Comparison of ENCODE assay signal across 1 cellular context in genomic region chr19:1046117-1046626, GRCh38.
A peak's percentile ranks its signal among the peaks of the same experiment; 100 is the strongest.
TF ChIP-seq lines count a peak whose summit lies in the region.

No MANE protein-coding gene starts in this region.

TF ChIP-seq in HepG2, 621 proteins besides CTCF, POLR2A, EP300 and RAD21 (continued from another document and continues in another):
- TF ChIP-seq FOXP4 (CRISPR knock-in tag; IDR thresholded peaks at IDR 0.05) = 0 out of 2 replicates have a peak, but pooled peaks have one; percentile 26
- no peak for TF ChIP-seq JDP2 (CRISPR knock-in tag; IDR thresholded peaks at IDR 0.05; ENCODE audit: borderline replicate concordance)
- TF ChIP-seq TOPORS (CRISPR knock-in tag; IDR thresholded peaks at IDR 0.05) = no peak
- TF ChIP-seq HNF1B (CRISPR knock-in tag; IDR thresholded peaks at IDR 0.05) = peak; percentile 80
- peak; percentile 67 for TF ChIP-seq MED1 (CRISPR knock-in tag; IDR thresholded peaks at IDR 0.05)
- no peak for TF ChIP-seq DMAP1 (CRISPR knock-in tag; IDR thresholded peaks at IDR 0.05)
- TF ChIP-seq TSC22D2 (CRISPR knock-in tag; IDR thresholded peaks at IDR 0.05; ENCODE audit: borderline replicate concordance) = no peak
- TF ChIP-seq ZNF232 (CRISPR knock-in tag; IDR thresholded peaks at IDR 0.05; ENCODE audit: borderline replicate concordance) = 0 out of 2 replicates have a peak, but pooled peaks have one; percentile 66
- TF ChIP-seq PBX3 (CRISPR knock-in tag; IDR thresholded peaks at IDR 0.05; ENCODE audit: borderline replicate concordance) = peak; percentile 40; the same call in 1 of the 2 replicates
- TF ChIP-seq ADNP (CRISPR knock-in tag; IDR thresholded peaks at IDR 0.05) = no peak
- TF ChIP-seq NFIC (IDR thresholded peaks at IDR 0.05; ENCODE audit: low read length) = no peak
- peak; percentile 95 for TF ChIP-seq TFDP1 (CRISPR knock-in tag; IDR thresholded peaks at IDR 0.05; ENCODE audit: borderline replicate concordance)
- 0 out of 2 replicates have a peak, but pooled peaks have one; percentile 32 for TF ChIP-seq PHF21A (CRISPR knock-in tag; IDR thresholded peaks at IDR 0.05)
- peak; percentile 83; the same call in 1 of the 2 replicates for TF ChIP-seq ZNF605 (CRISPR knock-in tag; IDR thresholded peaks at IDR 0.05)
- no peak for TF ChIP-seq EZH2 (conservative IDR thresholded peaks at IDR 0.05; ENCODE audit: low read depth, low read length)
- TF ChIP-seq ARID4A (CRISPR knock-in tag; IDR thresholded peaks at IDR 0.05; ENCODE audit: borderline replicate concordance) = peak; percentile 36; the same call in 1 of the 2 replicates
- TF ChIP-seq ATF2 (CRISPR knock-in tag; IDR thresholded peaks at IDR 0.05) = 0 out of 2 replicates have a peak, but pooled peaks have one; percentile 23
- TF ChIP-seq IKZF5 (CRISPR knock-in tag; IDR thresholded peaks at IDR 0.05) = 0 out of 2 replicates have a peak, but pooled peaks have one; percentile 40
- no peak for TF ChIP-seq PRDM15 (CRISPR knock-in tag; IDR thresholded peaks at IDR 0.05)
- no peak for TF ChIP-seq ISL2 (CRISPR knock-in tag; IDR thresholded peaks at IDR 0.05)
- TF ChIP-seq ZNF451 (CRISPR knock-in tag; IDR thresholded peaks at IDR 0.05) = peak; percentile 43; the same call in 1 of the 2 replicates
- TF ChIP-seq ZBTB40 (IDR thresholded peaks at IDR 0.05) = no peak
- TF ChIP-seq ZBTB40 (CRISPR knock-in tag; IDR thresholded peaks at IDR 0.05) = peak; percentile 29; the same call in 1 of the 2 replicates
- no peak for TF ChIP-seq CBX1 (IDR thresholded peaks at IDR 0.05; ENCODE audit: low read depth)
